ENCODE assay signal across 8 cellular contexts in the genomic region with DNA sequence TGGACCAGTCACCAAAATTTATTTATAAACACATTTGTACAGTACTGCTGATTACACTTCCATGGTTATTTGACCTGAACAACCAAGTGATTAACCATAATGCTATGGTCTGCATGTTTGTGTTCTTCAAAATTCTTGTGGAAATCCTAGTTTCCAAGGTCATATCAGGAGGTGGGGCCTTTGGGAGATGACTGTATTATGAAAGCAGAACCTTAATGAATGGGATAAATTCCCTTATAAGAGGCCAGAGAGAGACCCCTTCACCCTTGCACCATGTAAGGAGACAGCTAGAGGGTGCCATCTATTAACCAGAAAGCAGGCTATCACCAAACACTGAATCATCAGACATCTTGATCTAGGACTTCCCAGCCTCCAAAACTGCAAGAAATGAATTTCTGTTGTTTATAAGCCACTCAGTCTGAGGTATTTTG. TPM values are rescaled to one million over a fixed set of nuclear protein-coding genes. Genes with fewer than 3 reads are reported as not detected.
DNase-seq lines count a peak whose midpoint lies in the region; ATAC-seq and TF ChIP-seq lines count a peak whose summit lies in the region.

No MANE protein-coding gene starts in this region.

- H3K4me3 Mint-ChIP-seq in mesothelial cell of epicardium: peak overlapping the region; percentile 93

- DNase-seq in DMS114 treated with DMSO at 0.1 percent for 48 hours (lab: John Stamatoyannopoulos, UW; ENCODE audit: unreplicated experiment) (peak; percentile 27), NCI-H446 treated with DMSO at 0.1 percent for 48 hours (lab: John Stamatoyannopoulos, UW) (peak; percentile 11), astrocyte of the hippocampus (ENCODE audit: low read depth, low spot score) (peak; percentile 13), mesothelial cell of epicardium (ENCODE audit: low spot score in 2 of 2, unreplicated experiment in 2 of 2) (no peak), epidermal melanocyte (ENCODE audit: insufficient read length, low spot score) (no peak), NCI-H2107 (lab: John Stamatoyannopoulos, UW) (no peak)

- peaks cover 31% of the 10 kb centered on the region for H3K4me1 Mint-ChIP-seq in mesothelial cell of epicardium

- peak overlapping the region; percentile 13 for H3K27ac Mint-ChIP-seq in mesothelial cell of epicardium

- H3K36me3 ChIP-seq in ACC112 (ENCODE audit: insufficient read depth, low read length): no peaks in the 10 kb centered on the region

- H3K36me3 Mint-ChIP-seq in mesothelial cell of epicardium: peaks cover 13% of the 10 kb centered on the region

- peaks cover 14% of the 10 kb centered on the region for H3K79me2 ChIP-seq in ACC112 (ENCODE audit: control insufficient read depth, insufficient read depth, low read length, unreplicated experiment)

- no peaks in the 10 kb centered on the region for H3K27me3 ChIP-seq in ACC112 (ENCODE audit: insufficient read depth, low read length)

- H3K9me3 Mint-ChIP-seq in mesothelial cell of epicardium: peaks cover 8% of the 10 kb centered on the region

- H3K27ac ChIP-seq in ACC112 (ENCODE audit: low read depth, low read length): peak overlapping the region; percentile 43

- peak overlapping the region; percentile 79 for H3K4me3 ChIP-seq in ACC112 (ENCODE audit: low read depth, low read length)

- H3K27me3 Mint-ChIP-seq in mesothelial cell of epicardium (ENCODE audit: low read depth): no peaks in the 10 kb centered on the region

- ATAC-seq in GM18868 (IDR thresholded peaks at IDR 0.05; ENCODE audit: unreplicated experiment): no peak

- H2AFZ ChIP-seq in ACC112 (ENCODE audit: low read length, unreplicated experiment): no peak overlapping the region

- no peak for TF ChIP-seq CTCF in mesothelial cell of epicardium (IDR thresholded peaks at IDR 0.05; ENCODE audit: unreplicated experiment)

- peaks cover 23% of the 10 kb centered on the region for H3K4me1 ChIP-seq in ACC112 (ENCODE audit: control insufficient read depth, insufficient read depth, low read length, unreplicated experiment)

RNA-seq across cellular contexts. Expression of a gene that starts 1.9 kb away (rescaled TPM):
- total RNA-seq in mesothelial cell of epicardium: 33.8 to 35.9 TPM (median 34.4 TPM) in 3 replicates

RNA-seq across cellular contexts. Expression of a gene that starts 28.3 kb away (rescaled TPM):
- total RNA-seq in mesothelial cell of epicardium: 111 to 115 TPM (median 112 TPM) in 3 replicates

Comparison
In these comparisons a context has a peak if more than half of its experiments do, and no peak if none do; other contexts are left out.
1. DNase-seq: peak in DMS114 treated with DMSO at 0.1 percent for 48 hours (single experiment), NCI-H446 treated with DMSO at 0.1 percent for 48 hours (single experiment) and astrocyte of the hippocampus (single experiment); none in mesothelial cell of epicardium (0 of 2), epidermal melanocyte (single experiment) and NCI-H2107 (single experiment).